6 cellular contexts compared by ENCODE assay signal in the genomic region with DNA sequence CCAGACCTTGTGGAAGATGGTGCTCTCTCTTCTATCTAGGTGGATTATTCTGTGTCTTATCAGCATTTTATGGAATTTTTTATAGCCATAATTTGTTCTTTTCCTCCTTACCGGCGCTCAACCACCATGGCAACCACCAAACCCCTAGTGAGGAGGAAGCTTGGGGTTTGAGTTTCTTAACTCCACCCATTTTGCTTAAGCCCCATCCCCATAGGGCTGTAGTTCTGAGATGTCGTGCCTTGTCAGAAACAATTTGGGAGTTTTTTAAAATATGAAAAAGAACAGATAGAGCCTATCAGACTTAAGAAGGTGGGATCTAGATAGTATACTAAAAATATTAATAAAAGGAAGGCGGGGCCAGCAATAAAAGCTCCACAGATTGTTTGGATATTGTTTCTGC. TPM values are rescaled to one million over a fixed set of nuclear protein-coding genes. Genes with fewer than 3 reads are reported as not detected.
DNase-seq lines count a peak whose midpoint lies in the region; ATAC-seq and TF ChIP-seq lines count a peak whose summit lies in the region.

No MANE protein-coding gene starts in this region.

- peak; percentile 55 for DNase-seq in HT1080 (ENCODE audit: low read depth)

- H3K36me3 ChIP-seq in muscle layer of colon (ENCODE audit: insufficient read depth, low read length): peaks cover 55% of the 10 kb centered on the region

- ATAC-seq in GM18502 (IDR thresholded peaks at IDR 0.05; ENCODE audit: poor library complexity, unreplicated experiment) (no peak), GM21360 (IDR thresholded peaks at IDR 0.05; ENCODE audit: unreplicated experiment) (no peak)

- H3K27me3 ChIP-seq in muscle layer of colon (ENCODE audit: control insufficient read depth in 1 of 2, insufficient read depth in 2 of 2, low read length in 2 of 2): no peaks in the 10 kb centered on the region

- H3K4me3 ChIP-seq in muscle layer of colon (ENCODE audit: low read depth in 1 of 2, low read length in 2 of 2): peak overlapping the region; percentile 82 to 83

- peak overlapping the region; percentile 100 for H3K27ac ChIP-seq in 22Rv1
- H3K27ac ChIP-seq in angular gyrus (ENCODE audit: low read depth, low read length): peak overlapping the region; percentile 81
- peak overlapping the region; percentile 82 for H3K27ac ChIP-seq in muscle layer of colon (ENCODE audit: low read depth, low read length)

- no peak for TF ChIP-seq CTCF in 22Rv1 (IDR thresholded peaks at IDR 0.05)

- peaks cover 31% of the 10 kb centered on the region for H3K4me1 ChIP-seq in muscle layer of colon (ENCODE audit: insufficient read depth, low read length)

- H3K9me3 ChIP-seq in muscle layer of colon (ENCODE audit: low read length): no peaks in the 10 kb centered on the region

- peak overlapping the region; percentile 69 for H3K9ac ChIP-seq in muscle layer of colon (ENCODE audit: low read length)

RNA-seq across cellular contexts. Expression of a gene that starts 5.5 kb away (rescaled TPM):
- total RNA-seq in HT1080 (2014; rRNA removed; shearing (Covaris generic)): 119 and 125 TPM in 2 replicates
- 129 TPM in 2 replicates for polyA plus RNA-seq in HT1080 (2015; cell fraction: cytosol; rRNA removed)
- 356 and 358 TPM in 2 replicates for polyA plus RNA-seq in HT1080 (2015; cell fraction: nucleus; rRNA removed)

RNA-seq across cellular contexts. Expression of a gene that starts 21.0 kb away (rescaled TPM):
- 3.4 and 3.9 TPM in 2 replicates for total RNA-seq in HT1080 (2014; rRNA removed; shearing (Covaris generic))
- polyA plus RNA-seq in HT1080 (2015; cell fraction: cytosol; rRNA removed): 8.5 and 9.1 TPM in 2 replicates
- 16.5 and 18.1 TPM in 2 replicates for polyA plus RNA-seq in HT1080 (2015; cell fraction: nucleus; rRNA removed)

RNA-seq across cellular contexts. Expression of a gene that starts 33.1 kb away (rescaled TPM):
- total RNA-seq in HT1080 (2014; rRNA removed; shearing (Covaris generic)): 0.07 and 0.16 TPM in 2 replicates
- polyA plus RNA-seq in HT1080 (2015; cell fraction: cytosol; rRNA removed): 0.76 and 1.2 TPM in 2 replicates
- 2.1 and 2.7 TPM in 2 replicates for polyA plus RNA-seq in HT1080 (2015; cell fraction: nucleus; rRNA removed)

RNA-seq across cellular contexts. Expression of a gene that starts 35.5 kb away (rescaled TPM):
- not detected in 2 replicates for total RNA-seq in HT1080 (2014; rRNA removed; shearing (Covaris generic))
- polyA plus RNA-seq in HT1080 (2015; cell fraction: cytosol; rRNA removed): 0.09 TPM in 1 of 2 replicates, not detected in the other
- 0.11 and 0.28 TPM in 2 replicates for polyA plus RNA-seq in HT1080 (2015; cell fraction: nucleus; rRNA removed)
